ENCODE assay signal across 8 cellular contexts in the genomic region with DNA sequence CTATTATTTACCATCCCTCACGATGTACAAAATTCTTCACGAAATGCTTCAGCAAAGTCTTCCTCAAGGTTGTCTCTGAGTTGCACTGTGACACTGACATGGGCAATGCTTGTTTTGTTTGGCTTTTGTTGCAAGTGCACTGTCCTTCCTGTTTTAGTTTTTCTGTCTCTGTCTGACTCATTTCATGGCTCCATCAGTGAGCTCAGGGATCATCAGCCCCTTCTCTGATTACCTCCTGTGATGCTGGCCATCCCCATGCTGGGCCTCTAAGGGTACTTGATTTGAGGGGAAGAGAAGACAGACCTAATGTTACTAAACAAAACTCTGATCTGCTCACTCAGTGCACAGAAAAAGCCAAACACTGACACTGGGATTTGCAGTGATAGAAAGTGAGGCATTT. TPM values are rescaled to one million over a fixed set of nuclear protein-coding genes. Genes with fewer than 3 reads are reported as not detected.
DNase-seq lines count a peak whose midpoint lies in the region; ATAC-seq and TF ChIP-seq lines count a peak whose summit lies in the region.

No MANE protein-coding gene starts in this region.

- DNase-seq in ELR (ENCODE audit: low read depth): peak; percentile 32
- peak; percentile 40 for DNase-seq in MV-4-11 (lab: John Stamatoyannopoulos, UW)
- DNase-seq in hippocampal formation (lab: John Stamatoyannopoulos, UW): no peak
- no peak for DNase-seq in glutamatergic neuron
- DNase-seq in mesenteric fat pad (ENCODE audit: low spot score): no peak

- H3K36me3 Mint-ChIP-seq in glutamatergic neuron (ENCODE audit: unreplicated experiment): no peaks in the 10 kb centered on the region

- no peak overlapping the region for H3K27ac Mint-ChIP-seq in glutamatergic neuron (ENCODE audit: unreplicated experiment)

- peaks cover 3% of the 10 kb centered on the region for H3K27me3 Mint-ChIP-seq in glutamatergic neuron (ENCODE audit: unreplicated experiment)

- H3K4me3 Mint-ChIP-seq in glutamatergic neuron (ENCODE audit: unreplicated experiment): no peak overlapping the region

- no peak for TF ChIP-seq CTCF in glutamatergic neuron (IDR thresholded peaks at IDR 0.05; ENCODE audit: partially characterized antibody, unreplicated experiment)

- no peaks in the 10 kb centered on the region for H3K9me3 Mint-ChIP-seq in glutamatergic neuron (ENCODE audit: unreplicated experiment)

- H3K4me1 Mint-ChIP-seq in glutamatergic neuron (ENCODE audit: low read depth, unreplicated experiment): peaks cover 1% of the 10 kb centered on the region

- ATAC-seq in GM19025 (IDR thresholded peaks at IDR 0.05; ENCODE audit: low read depth, unreplicated experiment): peak; percentile 65
- ATAC-seq in HG02852 (IDR thresholded peaks at IDR 0.05; ENCODE audit: unreplicated experiment): peak; percentile 86
- no peak for ATAC-seq in HG02571 (IDR thresholded peaks at IDR 0.05; ENCODE audit: unreplicated experiment)

RNA-seq across cellular contexts. Expression of gene STX17, which starts 37.6 kb away (rescaled TPM):
- 14.1 TPM for total RNA-seq in glutamatergic neuron (ENCODE audit: unreplicated experiment)
- total RNA-seq in mesenteric fat pad: 26.1 TPM

RNA-seq across cellular contexts. Expression of gene NR4A3, which starts 47.2 kb away (rescaled TPM):
- total RNA-seq in glutamatergic neuron (ENCODE audit: unreplicated experiment): 4.1 TPM
- 124 TPM for total RNA-seq in mesenteric fat pad

Comparison
In these comparisons a context has a peak if more than half of its experiments do, and no peak if none do; other contexts are left out.
1. DNase-seq: peak in ELR (single experiment) and MV-4-11 (single experiment); none in hippocampal formation (0 of 2), glutamatergic neuron (single experiment) and mesenteric fat pad (single experiment).
2. RNA of gene NR4A3, which starts 47.2 kb away (total RNA-seq): 124 TPM in mesenteric fat pad (single experiment); 4.1 TPM in glutamatergic neuron (single experiment); every median in the first group is over 10 times any median in the second.